Comparison of ENCODE assay signal across 15 cellular contexts in the genomic region with DNA sequence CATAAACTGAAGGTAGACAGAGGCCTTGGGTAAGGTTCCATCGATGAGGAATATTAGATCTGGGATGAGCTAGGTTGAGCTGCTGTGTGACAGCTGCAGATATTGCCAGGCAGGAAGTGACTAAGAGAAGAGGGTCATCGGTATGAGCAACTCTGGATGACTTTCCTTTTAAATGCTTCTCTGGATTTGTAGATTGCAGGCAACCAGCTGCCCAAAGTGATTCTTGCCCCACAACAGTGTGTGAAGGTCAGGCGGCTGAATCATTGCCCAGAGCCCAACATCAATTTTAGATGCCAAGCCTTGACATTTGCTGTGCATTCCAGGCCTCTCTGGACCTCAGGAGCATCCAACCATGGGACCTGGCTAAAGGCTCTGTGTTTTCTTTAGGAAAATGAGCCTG.
DNase-seq lines count a peak whose midpoint lies in the region; ATAC-seq, FAIRE-seq and TF ChIP-seq lines count a peak whose summit lies in the region.
"Had no signal": no experiment of that assay in that cellular context is flagged by ENCODE, and none has a peak within 500 bp of the region (broad histone marks: within the 10 kb centered on the region; RNA-seq: fewer than 3 reads in every experiment).

No MANE protein-coding gene starts in this region.

- no peak overlapping the region for H2AFZ ChIP-seq in osteoblast (ENCODE audit: low read length)

- peak overlapping the region; percentile 36 for H3K4me2 ChIP-seq in osteoblast (ENCODE audit: insufficient read depth, low read length)

- peak; percentile 76 for DNase-seq in Daoy (ENCODE audit: low read depth)
- peak; percentile 87 for DNase-seq in RCC 7860 (ENCODE audit: low spot score)
- DNase-seq in dermis blood vessel endothelial cell: peak; percentile 56
- peak; percentile 88 for DNase-seq in osteoblast (ENCODE audit: insufficient read length, low spot score, missing footprints)
- DNase-seq in NCI-H82 (lab: John Stamatoyannopoulos, UW): no peak
- no peak for DNase-seq in DMS53 (lab: John Stamatoyannopoulos, UW)
- DNase-seq: activated CD8-positive, alpha-beta memory T cell treated with anti-CD3 and anti-CD28 coated beads for 24 hours; activated naive CD8-positive, alpha-beta T cell treated with anti-CD3 and anti-CD28 coated beads for 36 hours; effector CD4-positive, alpha-beta T cell; naive thymus-derived CD4-positive, alpha-beta T cell; NCI-H1694; uterus had no signal

- H3K27me3 ChIP-seq in osteoblast (ENCODE audit: insufficient read depth, low read length): no peaks in the 10 kb centered on the region
- H3K27me3 ChIP-seq: uterus had no signal

- H3K79me2 ChIP-seq in osteoblast (ENCODE audit: insufficient read depth, low read length): no peaks in the 10 kb centered on the region

- peak overlapping the region; percentile 50 for H3K27ac ChIP-seq in osteoblast (ENCODE audit: low read depth, low read length)
- H3K27ac ChIP-seq: uterus had no signal

- H3K9me3 ChIP-seq in osteoblast (ENCODE audit: low read depth, low read length): peaks cover 3% of the 10 kb centered on the region
- H3K9me3 ChIP-seq: uterus had no signal

- peaks cover 39% of the 10 kb centered on the region for H3K4me1 ChIP-seq in osteoblast (ENCODE audit: insufficient read depth, low read length)
- H3K4me1 ChIP-seq: uterus had no signal

- no peak for ATAC-seq in GM21576 (IDR thresholded peaks at IDR 0.05; ENCODE audit: unreplicated experiment)
- no peak for ATAC-seq in activated CD4-positive, CD25-positive, alpha-beta regulatory T cell treated with anti-CD3 and anti-CD28 coated beads, Interleukin-2, amount 50 U/mL, for 24 hours
- ATAC-seq: naive thymus-derived CD4-positive, alpha-beta T cell had no signal

- H3K36me3 ChIP-seq in osteoblast (ENCODE audit: insufficient read depth, low read length): no peaks in the 10 kb centered on the region
- H3K36me3 ChIP-seq: uterus had no signal

- no peak for TF ChIP-seq CTCF in osteoblast (IDR thresholded peaks at IDR 0.05; ENCODE audit: extremely low read depth, low read depth, low read length)

- no peak overlapping the region for H3K4me3 ChIP-seq in osteoblast (ENCODE audit: insufficient read depth, low read length)
- H3K4me3 ChIP-seq: uterus had no signal

- H4K20me1 ChIP-seq in osteoblast (ENCODE audit: insufficient read depth, low read length): no peaks in the 10 kb centered on the region

- FAIRE-seq in RCC 7860 (lab: Jason Lieb, UNC): peak; percentile 85
- FAIRE-seq: D721Med had no signal

Comparison
In these comparisons a context has a peak if more than half of its experiments do, and no peak if none do; other contexts are left out.
1. DNase-seq: peak in Daoy (single experiment), RCC 7860 (single experiment), dermis blood vessel endothelial cell (single experiment) and osteoblast (single experiment); none in NCI-H82 (single experiment) and DMS53 (single experiment).